8 cellular contexts compared by ENCODE assay signal in the genomic region with DNA sequence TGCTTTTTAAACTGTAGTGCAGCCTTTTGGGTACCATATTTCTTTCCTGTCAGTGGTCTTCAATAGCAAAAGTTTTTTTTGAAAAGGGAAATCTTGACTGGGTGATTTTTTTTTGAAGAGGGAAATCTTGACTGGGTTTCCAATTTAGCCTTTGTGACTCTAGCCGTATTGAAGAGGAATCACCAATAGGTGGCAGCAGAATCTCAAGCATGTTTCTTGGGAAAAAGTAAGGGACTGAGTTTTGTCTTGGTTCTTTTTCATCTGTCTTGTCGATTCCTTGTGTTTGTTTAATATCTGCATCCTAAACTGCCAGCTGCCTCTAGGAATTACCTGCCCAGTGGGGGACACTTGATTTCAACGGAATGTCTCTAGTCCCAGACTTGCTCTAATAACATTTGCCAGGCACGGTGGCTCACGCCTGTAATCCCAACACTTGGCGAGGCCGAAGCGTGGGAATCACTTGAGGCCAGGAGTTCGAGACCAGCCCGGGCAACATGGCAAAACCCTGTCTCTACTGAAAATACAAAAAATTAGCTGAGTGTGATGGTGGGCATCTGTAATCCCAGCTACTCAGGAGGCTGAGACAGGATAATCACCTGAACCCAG.
DNase-seq lines count a peak whose midpoint lies in the region; ATAC-seq, FAIRE-seq and TF ChIP-seq lines count a peak whose summit lies in the region.

No MANE protein-coding gene starts in this region.

- no peak for FAIRE-seq in urothelium cell line (lab: Jason Lieb, UNC)

- ATAC-seq in aorta (ENCODE audit: low FRiP score) (no peak), GM18868 (IDR thresholded peaks at IDR 0.05; ENCODE audit: unreplicated experiment) (no peak)

- H3K9me3 ChIP-seq in aorta (ENCODE audit: control insufficient read depth, low read length) = no peaks in the 10 kb centered on the region

- H3K27ac ChIP-seq in aorta (ENCODE audit: low read depth in 1 of 2, low read length in 2 of 2) = no peak overlapping the region

- no peak overlapping the region for H3K4me3 ChIP-seq in aorta (ENCODE audit: low read length in 2 of 2)

- peak; percentile 73 for TF ChIP-seq CTCF in AG09319 (IDR thresholded peaks at IDR 0.05; ENCODE audit: low read depth, low read length)

- peaks cover 5 to 6% of the 10 kb centered on the region in 2 donors for H3K36me3 ChIP-seq in aorta (ENCODE audit: control insufficient read depth in 1 of 2, insufficient read depth in 2 of 2, low read length in 1 of 2)

- WGBS in aorta, 2 donors = 45 to 49% methylated on average over 10 of the region's 10 CpGs

- H3K27me3 ChIP-seq in aorta (ENCODE audit: control insufficient read depth in 1 of 2, insufficient read depth in 2 of 2, low read length in 1 of 2) = no peaks in the 10 kb centered on the region

- H3K4me1 ChIP-seq in aorta (ENCODE audit: control insufficient read depth in 1 of 2, insufficient read depth in 2 of 2, low read length in 2 of 2) = no peaks in the 10 kb centered on the region

- intact Hi-C loops in aorta (cut with DNase I) = loop anchor here (1.0 to 5.0 kb wide), 4 partner anchors 42 to 126 kb away; no protein-coding TSS in a partner anchor

- DNase-seq in AG09319 (ENCODE audit: extremely low read depth, low read depth) = no peak
- DNase-seq in GM03348 (ENCODE audit: low spot score) = peak; percentile 73
- peak; percentile 13 for DNase-seq in NCI-H2081 treated with DMSO at 0.1 percent for 48 hours (lab: John Stamatoyannopoulos, UW)
- peak; percentile 73 for DNase-seq in astrocyte of the hippocampus (ENCODE audit: low read depth, low spot score)
- peak; percentile 47 for DNase-seq in kidney tubule cell (ENCODE audit: low spot score)
- peak; percentile 65 for DNase-seq in urothelium cell line (ENCODE audit: low spot score)
- no peak for DNase-seq in aorta

Comparison
In these comparisons a context has a peak if more than half of its experiments do, and no peak if none do; other contexts are left out.
1. DNase-seq: peak in GM03348 (single experiment), NCI-H2081 treated with DMSO at 0.1 percent for 48 hours (single experiment), astrocyte of the hippocampus (single experiment), kidney tubule cell (single experiment) and urothelium cell line (single experiment); none in AG09319 (single experiment) and aorta (0 of 2).